27 cellular contexts compared by ENCODE assay signal in the genomic region with DNA sequence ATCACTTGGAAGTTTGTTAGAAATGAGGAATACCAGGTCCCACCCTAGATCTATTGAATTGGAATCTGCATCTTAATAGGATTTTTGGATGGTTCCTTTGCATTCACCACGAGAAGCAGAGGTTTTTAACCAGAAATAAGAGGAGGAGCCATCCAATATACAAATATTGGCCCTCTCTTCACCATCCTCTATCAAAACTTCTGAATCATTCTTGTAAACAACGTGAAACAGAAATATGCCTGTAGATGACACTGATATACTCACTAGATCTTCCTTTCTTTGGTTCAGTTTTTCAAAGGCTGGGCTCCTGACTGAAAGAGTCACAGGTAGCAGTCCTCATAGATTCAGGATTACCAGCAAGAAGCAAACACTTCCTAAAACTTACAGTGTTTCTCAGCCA. TPM values are rescaled to one million over a fixed set of nuclear protein-coding genes. Genes with fewer than 3 reads are reported as not detected.
"Had no signal": no experiment of that assay in that cellular context is flagged by ENCODE, and none has a peak within 500 bp of the region (broad histone marks: within the 10 kb centered on the region; RNA-seq: fewer than 3 reads in every experiment).

No MANE protein-coding gene starts in this region.

- H3K4me3 ChIP-seq: colonic mucosa, coronary artery, dorsolateral prefrontal cortex, esophagus muscularis mucosa, esophagus squamous epithelium, gastroesophageal sphincter, heart left ventricle, heart right ventricle had no signal

- H3K9me3 ChIP-seq: colonic mucosa had no signal

- ATAC-seq: effector memory CD8-positive, alpha-beta T cell; esophagus mucosa; gastroesophageal sphincter; heart left ventricle; heart right ventricle had no signal

- H3K27ac ChIP-seq: colonic mucosa, coronary artery, dorsolateral prefrontal cortex, epithelial cell of prostate, esophagus muscularis mucosa, esophagus squamous epithelium, foreskin keratinocyte, gastroesophageal sphincter, heart left ventricle, heart right ventricle had no signal

- H3K36me3 ChIP-seq: colonic mucosa, esophagus muscularis mucosa, esophagus squamous epithelium, gastroesophageal sphincter, heart left ventricle, heart right ventricle had no signal

- FAIRE-seq: colon, endometrium, endothelial cell of umbilical vein, frontal cortex had no signal

- H3K4me1 ChIP-seq: colonic mucosa, esophagus muscularis mucosa, esophagus squamous epithelium, foreskin keratinocyte, gastroesophageal sphincter, heart left ventricle, heart right ventricle had no signal

- H3K27me3 ChIP-seq: colonic mucosa, esophagus muscularis mucosa, esophagus squamous epithelium, foreskin keratinocyte, gastroesophageal sphincter had no signal

- DNase-seq: colonic mucosa; cortex of kidney; dermis blood vessel endothelial cell; dorsolateral prefrontal cortex; effector CD4-positive, alpha-beta T cell; effector CD8-positive, alpha-beta T cell; effector memory CD4-positive, alpha-beta T cell; effector memory CD8-positive, alpha-beta T cell; endodermal cell; erythroblast; esophagus squamous epithelium; foreskin keratinocyte; foreskin melanocyte; glutamatergic neuron; head of caudate nucleus; heart left ventricle; heart right ventricle had no signal

RNA-seq across cellular contexts. Expression of a gene that starts 39.5 kb away (rescaled TPM):
- total RNA-seq: dermis microvascular lymphatic vessel endothelial cell had no signal
